Comparison of ENCODE assay signal across 19 cellular contexts in genomic region chr11:91382946-91383345, GRCh38.
DNase-seq lines count a peak whose midpoint lies in the region; ATAC-seq and TF ChIP-seq lines count a peak whose summit lies in the region.
"Had no signal": no experiment of that assay in that cellular context is flagged by ENCODE, and none has a peak within 500 bp of the region (broad histone marks: within the 10 kb centered on the region; RNA-seq: fewer than 3 reads in every experiment).

No MANE protein-coding gene starts in this region.

- no peak overlapping the region for H2BK120ac ChIP-seq in trophoblast cell (ENCODE audit: insufficient read depth, low read length, poor library complexity)

- no peak overlapping the region for H3K18ac ChIP-seq in trophoblast cell (ENCODE audit: low read length)

- H3K14ac ChIP-seq in trophoblast cell (ENCODE audit: low read length), result no peak overlapping the region

- H3K79me2 ChIP-seq in trophoblast cell (ENCODE audit: control insufficient read depth, insufficient read depth, low read length, poor library complexity), result no peaks in the 10 kb centered on the region

- H3K27ac Mint-ChIP-seq in activated T-cell treated with anti-CD3 and anti-CD28 coated beads, Interleukin-2, amount 50 U/mL, for 24 hours, result no peak overlapping the region
- H3K27ac Mint-ChIP-seq: B cell; CD4-positive, alpha-beta T cell; CD8-positive, alpha-beta T cell had no signal

- H3K4me3 ChIP-seq in body of pancreas, result no peak overlapping the region
- no peak overlapping the region for H3K4me3 ChIP-seq in trophoblast cell (ENCODE audit: low read depth, low read length)
- H3K4me3 ChIP-seq: A549; BLaER1 treated with 17β-estradiol and CSF1 and Interleukin-3, amounts not matched to agents 10 nM and 100 nM had no signal

- H3K4me1 ChIP-seq in body of pancreas (no peaks in the 10 kb centered on the region), trophoblast cell (ENCODE audit: control insufficient read depth in 1 of 2, insufficient read depth in 2 of 2, low read length in 2 of 2) (no peaks in the 10 kb centered on the region)
- H3K4me1 ChIP-seq: A549; BLaER1 treated with 17β-estradiol and CSF1 and Interleukin-3, amounts not matched to agents 10 nM and 100 nM; Caco-2 had no signal

- no peak overlapping the region for H2AK5ac ChIP-seq in trophoblast cell (ENCODE audit: low read length)

- H3K9ac ChIP-seq in trophoblast cell (ENCODE audit: low read length), result no peak overlapping the region
- H3K9ac ChIP-seq: BLaER1 treated with 17β-estradiol and CSF1 and Interleukin-3, amounts not matched to agents 10 nM and 100 nM had no signal

- H3K27me3 Mint-ChIP-seq in activated T-cell treated with anti-CD3 and anti-CD28 coated beads, Interleukin-2, amount 50 U/mL, for 4 hours (ENCODE audit: low read depth), result no peaks in the 10 kb centered on the region
- no peaks in the 10 kb centered on the region for H3K27me3 Mint-ChIP-seq in activated T-cell treated with anti-CD3 and anti-CD28 coated beads, Interleukin-2, amount 50 U/mL, for 24 hours
- H3K27me3 Mint-ChIP-seq: B cell; CD4-positive, alpha-beta T cell had no signal

- no peak for DNase-seq in activated T-cell treated with anti-CD3 and anti-CD28 coated beads, Interleukin-2, amount 50 U/mL, for 4 hours
- no peak for DNase-seq in activated T-cell treated with anti-CD3 and anti-CD28 coated beads, Interleukin-2, amount 50 U/mL, for 24 hours
- peak in 1 of 4 donors; percentile 11 for DNase-seq in body of pancreas
- DNase-seq in trophoblast cell, result no peak
- DNase-seq in cortex of kidney (lab: John Stamatoyannopoulos, UW), result no peak
- no peak for DNase-seq in epidermal melanocyte (ENCODE audit: insufficient read length, low spot score)
- DNase-seq: AML-193; Caco-2; Calu3; CD4-positive, alpha-beta T cell; CD8-positive, alpha-beta T cell; DMS79 treated with DMSO at 0.1 percent for 48 hours; GF-D8 had no signal

- no peak overlapping the region for H2AFZ ChIP-seq in trophoblast cell (ENCODE audit: insufficient read depth, low read length, poor library complexity)

- H3K4me2 ChIP-seq in trophoblast cell (ENCODE audit: low read length), result no peak overlapping the region
- H3K4me2 ChIP-seq: A549; BLaER1 treated with 17β-estradiol and CSF1 and Interleukin-3, amounts not matched to agents 10 nM and 100 nM had no signal

- H3K9me3 Mint-ChIP-seq in activated T-cell treated with anti-CD3 and anti-CD28 coated beads, Interleukin-2, amount 50 U/mL, for 4 hours, result peaks cover 28% of the 10 kb centered on the region
- peaks cover 9% of the 10 kb centered on the region for H3K9me3 Mint-ChIP-seq in activated T-cell treated with anti-CD3 and anti-CD28 coated beads, Interleukin-2, amount 50 U/mL, for 24 hours

- TF ChIP-seq CTCF in body of pancreas (IDR thresholded peaks at IDR 0.05), result no peak

- no peak overlapping the region for H2BK5ac ChIP-seq in trophoblast cell (ENCODE audit: low read depth, low read length, poor library complexity)

- H3K27ac ChIP-seq in body of pancreas, result peak overlapping the region in 2 of 4 donors; percentile 35 to 42
- H3K27ac ChIP-seq in trophoblast cell (ENCODE audit: low read depth, low read length), result no peak overlapping the region
- H3K27ac ChIP-seq: 22Rv1; A549; BLaER1 treated with 17β-estradiol and CSF1 and Interleukin-3, amounts not matched to agents 10 nM and 100 nM; C4-2B had no signal

- intact Hi-C loops in body of pancreas (cut with DNase I), result no loop called here

- no peak overlapping the region for H4K8ac ChIP-seq in trophoblast cell (ENCODE audit: low read depth, low read length)

- H4K91ac ChIP-seq in trophoblast cell (ENCODE audit: low read depth, low read length), result no peak overlapping the region

- 9 to 18% methylated on average over 2 of the region's 2 CpGs for WGBS in body of pancreas, 2 donors
- WGBS in trophoblast cell (ENCODE audit: extremely low coverage, insufficient coverage, insufficient read length), result no CpG with 5 or more reads among the region's 2 CpGs

- no peaks in the 10 kb centered on the region for H3K4me1 Mint-ChIP-seq in activated T-cell treated with anti-CD3 and anti-CD28 coated beads, Interleukin-2, amount 50 U/mL, for 4 hours (ENCODE audit: low read depth)
- no peaks in the 10 kb centered on the region for H3K4me1 Mint-ChIP-seq in activated T-cell treated with anti-CD3 and anti-CD28 coated beads, Interleukin-2, amount 50 U/mL, for 24 hours (ENCODE audit: low read depth)
- H3K4me1 Mint-ChIP-seq: B cell had no signal

- H2BK12ac ChIP-seq in trophoblast cell (ENCODE audit: low read length), result no peak overlapping the region

- H3K36me3 Mint-ChIP-seq in activated T-cell treated with anti-CD3 and anti-CD28 coated beads, Interleukin-2, amount 50 U/mL, for 4 hours (ENCODE audit: insufficient read depth), result no peaks in the 10 kb centered on the region
- no peaks in the 10 kb centered on the region for H3K36me3 Mint-ChIP-seq in activated T-cell treated with anti-CD3 and anti-CD28 coated beads, Interleukin-2, amount 50 U/mL, for 24 hours (ENCODE audit: low read depth)
- H3K36me3 Mint-ChIP-seq: CD8-positive, alpha-beta T cell had no signal

- H3K4me3 Mint-ChIP-seq in activated T-cell treated with anti-CD3 and anti-CD28 coated beads, Interleukin-2, amount 50 U/mL, for 4 hours, result peak overlapping the region; percentile 13
- no peak overlapping the region for H3K4me3 Mint-ChIP-seq in activated T-cell treated with anti-CD3 and anti-CD28 coated beads, Interleukin-2, amount 50 U/mL, for 24 hours
- H3K4me3 Mint-ChIP-seq: B cell; CD4-positive, alpha-beta T cell; CD8-positive, alpha-beta T cell had no signal

- H3K4ac ChIP-seq in trophoblast cell (ENCODE audit: low read depth, low read length), result no peak overlapping the region

- TF ChIP-seq POLR2A in body of pancreas (IDR thresholded peaks at IDR 0.05), result no peak

- no peak overlapping the region for H4K12ac ChIP-seq in trophoblast cell (ENCODE audit: low read depth, low read length)

- H3K79me1 ChIP-seq in trophoblast cell (ENCODE audit: low read length), result no peaks in the 10 kb centered on the region

- H3K36me3 ChIP-seq in body of pancreas (replicated peaks in 1 of 2; ENCODE audit: insufficient read depth in 1 of 2, low read depth in 2 of 2) (no peaks in the 10 kb centered on the region), trophoblast cell (ENCODE audit: control insufficient read depth in 1 of 2, insufficient read depth in 2 of 2, low read length in 2 of 2) (no peaks in the 10 kb centered on the region)
- H3K36me3 ChIP-seq: BLaER1 treated with 17β-estradiol and CSF1 and Interleukin-3, amounts not matched to agents 10 nM and 100 nM had no signal

- peak overlapping the region; percentile 99 for H3K23ac ChIP-seq in trophoblast cell (ENCODE audit: low read length)

- H3K9me3 ChIP-seq in body of pancreas (no peaks in the 10 kb centered on the region), trophoblast cell (ENCODE audit: insufficient read depth, low read depth, low read length) (no peaks in the 10 kb centered on the region)
- H3K9me3 ChIP-seq: A549; BLaER1 treated with 17β-estradiol and CSF1 and Interleukin-3, amounts not matched to agents 10 nM and 100 nM; Caco-2 had no signal

- H3K27me3 ChIP-seq in body of pancreas, result no peaks in the 10 kb centered on the region
- no peaks in the 10 kb centered on the region for H3K27me3 ChIP-seq in trophoblast cell (ENCODE audit: insufficient read depth, low read length)
- H3K27me3 ChIP-seq: BLaER1 treated with 17β-estradiol and CSF1 and Interleukin-3, amounts not matched to agents 10 nM and 100 nM had no signal

- ATAC-seq in activated T-cell treated with anti-CD3 and anti-CD28 coated beads, Interleukin-2, amount 50 U/mL, for 4 hours, result no peak
- ATAC-seq in body of pancreas (peak; percentile 85), HG03520 (IDR thresholded peaks at IDR 0.05; ENCODE audit: unreplicated experiment) (no peak)
- ATAC-seq: A549; CD8-positive, alpha-beta T cell had no signal
